In the genomic region with DNA sequence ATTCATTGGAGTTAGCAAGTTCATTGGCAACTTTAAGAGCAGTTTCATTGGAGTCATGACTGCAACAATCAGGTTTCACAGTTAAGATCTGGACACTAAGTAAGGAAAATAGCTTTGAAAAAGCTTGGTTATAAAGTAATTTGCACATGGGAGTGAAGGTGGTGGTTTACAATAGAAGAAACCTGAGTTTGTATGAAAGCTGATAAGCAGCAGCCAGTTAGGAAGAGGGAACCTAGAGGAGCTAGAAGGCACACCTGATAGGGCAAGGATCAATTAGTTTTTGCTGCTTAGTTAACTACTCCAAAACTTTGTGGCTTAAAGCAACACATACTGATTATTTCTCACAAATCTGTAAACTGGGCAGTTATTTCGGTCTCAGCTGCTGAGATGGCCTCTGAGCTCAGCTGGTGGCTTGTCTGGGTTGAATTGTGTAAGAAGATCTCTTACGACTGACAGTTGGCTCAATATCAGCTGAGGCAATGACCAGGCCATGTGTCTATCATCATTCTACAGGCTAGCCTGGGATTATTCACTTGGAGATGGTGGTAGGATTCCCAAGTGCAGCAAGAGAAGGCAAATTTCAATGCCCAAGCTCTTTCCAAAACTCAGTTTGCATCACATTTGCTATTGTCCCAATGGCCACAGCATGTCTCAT, we compare ENCODE assay signal across 13 cellular contexts.
DNase-seq lines count a peak whose midpoint lies in the region; ATAC-seq and TF ChIP-seq lines count a peak whose summit lies in the region.
"Had no signal": no experiment of that assay in that cellular context is flagged by ENCODE, and none has a peak within 500 bp of the region (broad histone marks: within the 10 kb centered on the region; RNA-seq: fewer than 3 reads in every experiment).

No MANE protein-coding gene starts in this region.

- ATAC-seq in gastrocnemius medialis (peak; percentile 89 to 94), HG03521 (IDR thresholded peaks at IDR 0.05; ENCODE audit: unreplicated experiment) (no peak)

- no peak for TF ChIP-seq CTCF in Calu3 (IDR thresholded peaks at IDR 0.05; ENCODE audit: unreplicated experiment)
- no peak for TF ChIP-seq CTCF in gastrocnemius medialis (IDR thresholded peaks at IDR 0.05 in 4 of 5, conservative IDR thresholded peaks at IDR 0.05 in 1 of 5)

- in situ Hi-C loops in gastrocnemius medialis (cut with MboI; ENCODE audit: low sequenced_read_pairs in 4 of 4) = no loop called here

- no peaks in the 10 kb centered on the region for H3K36me3 Mint-ChIP-seq in Calu3 (ENCODE audit: insufficient read depth, unreplicated experiment)

- CTCF ChIA-PET in Calu3 (lab: Charles Lee) = interaction anchor here (0.6 kb wide), 1 partner anchor 211 kb away, joined by 3 read pairs; no protein-coding TSS in a partner anchor

- no peaks in the 10 kb centered on the region for H3K27me3 ChIP-seq in gastrocnemius medialis
- H3K27me3 ChIP-seq: BLaER1 treated with 17β-estradiol and CSF1 and Interleukin-3, amounts not matched to agents 10 nM and 100 nM had no signal

- no peaks in the 10 kb centered on the region for H3K4me1 ChIP-seq in gastrocnemius medialis
- H3K4me1 ChIP-seq: BLaER1 treated with 17β-estradiol and CSF1 and Interleukin-3, amounts not matched to agents 10 nM and 100 nM had no signal

- H3K36me3 ChIP-seq in gastrocnemius medialis = no peaks in the 10 kb centered on the region
- H3K36me3 ChIP-seq: BLaER1 treated with 17β-estradiol and CSF1 and Interleukin-3, amounts not matched to agents 10 nM and 100 nM had no signal

- H3K27ac Mint-ChIP-seq in Calu3 (ENCODE audit: unreplicated experiment) = peak overlapping the region; percentile 56
- H3K27ac Mint-ChIP-seq: CD4-positive, alpha-beta T cell had no signal

- no peak for TF ChIP-seq POLR2A in gastrocnemius medialis (IDR thresholded peaks at IDR 0.05)

- no peak overlapping the region for H3K27ac ChIP-seq in gastrocnemius medialis
- H3K27ac ChIP-seq: BLaER1 treated with 17β-estradiol and CSF1 and Interleukin-3, amounts not matched to agents 10 nM and 100 nM; GM23248 had no signal

- peaks cover 12% of the 10 kb centered on the region for H3K4me1 Mint-ChIP-seq in Calu3 (ENCODE audit: low read depth, unreplicated experiment)

- no peaks in the 10 kb centered on the region for H3K27me3 Mint-ChIP-seq in Calu3 (ENCODE audit: unreplicated experiment)
- H3K27me3 Mint-ChIP-seq: CD4-positive, alpha-beta T cell had no signal

- no peak overlapping the region for H3K4me3 Mint-ChIP-seq in Calu3 (ENCODE audit: low read depth, unreplicated experiment)
- H3K4me3 Mint-ChIP-seq: CD4-positive, alpha-beta T cell had no signal

- intact Hi-C loops in Calu3 (cut with micrococcal nuclease; ENCODE audit: unreplicated experiment) = no loop called here
- intact Hi-C loops in gastrocnemius medialis (cut with DNase I; ENCODE audit: low total_unique reads) = no loop called here

- no peak for DNase-seq in Calu3
- DNase-seq in amniotic epithelial cell (ENCODE audit: low read depth) = peak; percentile 79
- peak; percentile 73 for DNase-seq in myocyte (ENCODE audit: low read depth)
- DNase-seq in gastrocnemius medialis = peak; percentile 16 to 22
- DNase-seq in NOMO-1 treated with dmso at 0.1 percent for 144 hours (lab: John Stamatoyannopoulos, UW; ENCODE audit: unreplicated experiment) = no peak
- DNase-seq in activated gamma-delta T cell treated with Interleukin-2 at 50 U/mL for 16 hours = no peak
- DNase-seq in DMS153 treated with DMSO at 0.1 percent for 48 hours (lab: John Stamatoyannopoulos, UW; ENCODE audit: unreplicated experiment) = no peak
- DNase-seq: ACHN; CD4-positive, alpha-beta T cell; IMR-90 had no signal

- peaks cover 2% of the 10 kb centered on the region for H3K9me3 Mint-ChIP-seq in Calu3 (ENCODE audit: low read depth, unreplicated experiment)

- no peaks in the 10 kb centered on the region for H3K9me3 ChIP-seq in gastrocnemius medialis

- H3K4me3 ChIP-seq in gastrocnemius medialis = no peak overlapping the region
- H3K4me3 ChIP-seq: BLaER1 treated with 17β-estradiol and CSF1 and Interleukin-3, amounts not matched to agents 10 nM and 100 nM; GM23248 had no signal

- no TSS peak for BruUV-seq in Calu3 (replicated peaks; lab: Mats Ljungman, UMichigan)

Comparison
In these comparisons a context has a peak if more than half of its experiments do, and no peak if none do; other contexts are left out.
1. DNase-seq: peak in amniotic epithelial cell (single experiment), myocyte (single experiment) and gastrocnemius medialis (2 of 2); none in Calu3 (single experiment), NOMO-1 treated with dmso at 0.1 percent for 144 hours (single experiment), activated gamma-delta T cell treated with Interleukin-2 at 50 U/mL for 16 hours (single experiment) and DMS153 treated with DMSO at 0.1 percent for 48 hours (single experiment).